9 cellular contexts compared by ENCODE assay signal in the genomic region with DNA sequence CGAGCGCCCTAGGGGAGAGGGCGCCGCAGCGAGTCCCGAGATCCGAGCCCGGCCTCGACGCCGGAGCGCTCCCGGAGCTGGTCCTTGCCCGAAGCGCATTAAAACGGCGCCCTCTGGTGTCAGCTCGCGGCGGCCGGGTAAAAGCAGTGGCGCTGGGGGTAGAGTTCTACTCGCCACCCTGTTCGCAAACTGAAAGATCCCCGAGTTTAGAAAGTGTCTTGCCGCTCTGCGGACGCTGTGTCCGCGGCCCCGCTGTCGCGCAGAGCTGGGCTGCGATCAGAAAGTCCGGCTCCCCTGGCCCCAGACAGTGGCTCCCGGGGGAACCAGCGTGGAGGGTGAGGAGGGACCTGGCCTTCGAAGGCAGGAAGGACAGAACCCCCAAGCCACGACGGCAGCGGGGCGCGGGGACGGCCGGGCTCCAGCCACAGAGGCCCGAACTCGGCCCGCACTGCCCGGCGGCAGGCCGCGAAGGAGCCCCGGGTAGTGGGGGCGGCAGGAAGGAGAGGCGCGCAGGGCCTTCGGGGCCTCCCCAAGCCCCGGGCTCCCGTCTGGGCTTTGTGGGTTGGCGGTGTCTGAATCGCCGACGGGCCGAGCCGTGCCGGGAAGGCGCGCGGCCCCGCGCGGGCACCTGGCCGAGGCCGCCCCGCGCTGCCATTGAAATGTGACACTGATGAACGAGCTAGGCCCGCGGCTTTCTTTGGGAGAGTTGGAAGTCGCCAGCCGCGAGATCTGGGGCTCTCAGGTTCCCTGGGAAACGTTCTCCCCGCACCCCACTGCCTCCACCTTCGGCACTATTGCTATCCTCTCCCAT. TPM values are rescaled to one million over a fixed set of nuclear protein-coding genes. Genes with fewer than 3 reads are reported as not detected.
DNase-seq lines count a peak whose midpoint lies in the region; ATAC-seq lines count a peak whose summit lies in the region.
"Had no signal": no experiment of that assay in that cellular context is flagged by ENCODE, and none has a peak within 500 bp of the region (broad histone marks: within the 10 kb centered on the region; RNA-seq: fewer than 3 reads in every experiment).

No MANE protein-coding gene starts in this region.

- H3K27me3 ChIP-seq in CD4-positive, alpha-beta memory T cell (ENCODE audit: insufficient read depth, low read length): no peaks in the 10 kb centered on the region
- no peaks in the 10 kb centered on the region for H3K27me3 ChIP-seq in layer of hippocampus (ENCODE audit: control insufficient read depth, insufficient read depth, low read length)

- ATAC-seq in GM21737 (IDR thresholded peaks at IDR 0.05; ENCODE audit: unreplicated experiment): peak; percentile 62
- ATAC-seq in GM18858 (IDR thresholded peaks at IDR 0.05; ENCODE audit: unreplicated experiment): no peak

- peak overlapping the region in 1 of 2 donors; percentile 43 for H3K4me3 ChIP-seq in CD4-positive, alpha-beta memory T cell (ENCODE audit: low read length in 2 of 2)

- peak; percentile 73 to 81 (median 76) for DNase-seq in CD4-positive, alpha-beta memory T cell
- DNase-seq in NCI-H2029 (lab: John Stamatoyannopoulos, UW): peak; percentile 85
- DNase-seq in activated CD4-positive, alpha-beta T cell treated with anti-CD3 and anti-CD28 coated beads for 48 hours: peak; percentile 91
- DNase-seq in stimulated activated CD4-positive, alpha-beta T cell treated with anti-CD3 and anti-CD28 coated beads, Interleukin-15, amount 100 ng/mL, for 48 hours (ENCODE audit: low read depth in 2 of 2): peak; percentile 75 to 79

- POLR2A ChIA-PET in CD4-positive, alpha-beta memory T cell (lab: Charles Lee; ENCODE audit: partially characterized antibody): interaction anchor here (0.9 to 1.9 kb wide), 3 partner anchors 8 to 39 kb away, joined by 3 to 11 read pairs (median 4); partner anchors contain the start of gene NFIA

- peaks cover 0 to 7% (median under 1%) of the 10 kb centered on the region in 4 donors for H3K4me1 Mint-ChIP-seq in CD4-positive, alpha-beta memory T cell

- CTCF ChIA-PET in CD4-positive, alpha-beta memory T cell (lab: Charles Lee; ENCODE audit: partially characterized antibody): interaction anchor here (0.6 to 4.3 kb wide), 34 partner anchors 9 to 1072 kb away, joined by 3 to 29 read pairs (median 4); no protein-coding TSS in a partner anchor

- intact Hi-C loops in CD4-positive, alpha-beta memory T cell (cut with micrococcal nuclease): no loop called here

- H3K4me3 Mint-ChIP-seq in CD4-positive, alpha-beta memory T cell: peak overlapping the region; percentile 74 to 88 (median 82)

- no peaks in the 10 kb centered on the region for H3K9me3 ChIP-seq in CD4-positive, alpha-beta memory T cell (ENCODE audit: control insufficient read depth in 1 of 2, low read length in 2 of 2)

- H3K9me3 Mint-ChIP-seq in CD4-positive, alpha-beta memory T cell: peaks cover 0 to 2% (median 0%) of the 10 kb centered on the region in 8 donors

- H3K27ac ChIP-seq in CD4-positive, alpha-beta memory T cell (ENCODE audit: low read depth, low read length): no peak overlapping the region
- peak overlapping the region; percentile 71 for H3K27ac ChIP-seq in cingulate gyrus (ENCODE audit: low read depth, low read length)
- H3K27ac ChIP-seq in layer of hippocampus (ENCODE audit: low read depth, low read length): peak overlapping the region; percentile 23

- no peaks in the 10 kb centered on the region for H3K36me3 ChIP-seq in CD4-positive, alpha-beta memory T cell (ENCODE audit: insufficient read depth, low read length)

- peaks cover 6% of the 10 kb centered on the region for H3K4me1 ChIP-seq in CD4-positive, alpha-beta memory T cell (ENCODE audit: insufficient read depth, low read length)

- peak overlapping the region in 1 of 7 donors; percentile 48 for H3K27ac Mint-ChIP-seq in CD4-positive, alpha-beta memory T cell
- H3K27ac Mint-ChIP-seq: IgD-negative memory B cell had no signal

- H3K36me3 Mint-ChIP-seq in CD4-positive, alpha-beta memory T cell: no peaks in the 10 kb centered on the region
- H3K36me3 Mint-ChIP-seq: IgD-negative memory B cell had no signal

- H3K27me3 Mint-ChIP-seq in CD4-positive, alpha-beta memory T cell: peaks cover 20 to 25% of the 10 kb centered on the region in 2 donors

RNA-seq across cellular contexts. Expression of gene NFIA, which starts 39.1 kb away (rescaled TPM):
- total RNA-seq in CD4-positive, alpha-beta memory T cell: 1 to 10 TPM; 6.9 to 7.3 TPM
- 1 to 10 TPM; 5.1 to 6.6 TPM for polyA plus RNA-seq in CD4-positive, alpha-beta memory T cell
